Comparison of ENCODE assay signal across 8 cellular contexts in the genomic region with DNA sequence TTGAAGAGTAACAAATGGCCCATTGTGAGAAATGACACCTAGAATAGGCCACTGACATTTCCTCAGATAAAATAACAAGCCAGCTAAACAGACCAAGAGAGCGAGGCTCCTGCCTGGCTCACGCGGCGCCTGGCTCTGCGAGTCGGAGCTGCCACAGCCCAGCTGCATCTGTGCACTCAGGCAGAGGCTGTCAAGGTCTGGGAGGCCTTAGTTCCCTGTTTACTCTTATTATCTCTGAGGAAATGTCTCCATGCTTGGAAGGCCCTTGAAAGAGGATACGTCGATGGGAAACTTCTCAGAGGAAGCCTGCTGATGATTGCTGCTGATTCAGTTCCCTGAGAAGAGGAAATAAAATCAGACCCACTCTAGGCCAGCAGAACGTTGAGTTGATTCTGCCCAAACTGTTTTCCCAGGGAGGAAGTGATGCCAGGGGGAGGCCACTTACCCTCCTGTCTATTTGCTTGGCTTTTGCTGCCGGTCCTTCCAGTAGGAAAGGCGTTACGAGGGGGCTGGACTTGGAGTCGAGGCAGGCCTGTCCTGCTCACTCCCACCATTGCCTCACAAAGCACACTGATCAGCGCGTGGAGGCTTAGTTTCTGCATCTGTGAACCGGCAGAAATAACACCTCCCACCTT.
A peak's percentile ranks its signal among the peaks of the same experiment; 100 is the strongest.
DNase-seq lines count a peak whose midpoint lies in the region; ATAC-seq and TF ChIP-seq lines count a peak whose summit lies in the region.

No MANE protein-coding gene starts in this region.

- peaks cover 14% of the 10 kb centered on the region for H3K36me3 Mint-ChIP-seq in brain

- peaks cover 3% of the 10 kb centered on the region for H3K27me3 Mint-ChIP-seq in brain

- no peak for TF ChIP-seq CTCF in brain (conservative IDR thresholded peaks at IDR 0.05)

- DNase-seq in Kasumi-1 (lab: John Stamatoyannopoulos, UW), result peak; percentile 58 to 67
- DNase-seq in iris pigment epithelial cell (ENCODE audit: low read depth), result peak; percentile 57
- DNase-seq in retina, result peak; percentile 63
- no peak for DNase-seq in GM03348 (ENCODE audit: low spot score)
- no peak for DNase-seq in stimulated activated naive CD4-positive, alpha-beta T cell (lab: John Stamatoyannopoulos, UW)
- DNase-seq in stimulated activated CD4-positive, alpha-beta T cell treated with anti-CD3 and anti-CD28 coated beads, Interleukin-4, amount 100 ng/mL, for 24 hours, result no peak

- H3K4me3 Mint-ChIP-seq in brain, result no peak overlapping the region

- peak overlapping the region; percentile 33 to 72 (median 46) for H3K27ac Mint-ChIP-seq in brain

- no peaks in the 10 kb centered on the region for H3K9me3 Mint-ChIP-seq in brain

- H3K4me1 Mint-ChIP-seq in brain, result peaks cover 53% of the 10 kb centered on the region

- ATAC-seq in HG03159 (IDR thresholded peaks at IDR 0.05; ENCODE audit: unreplicated experiment), result no peak

Comparison
In these comparisons a context has a peak if more than half of its experiments do, and no peak if none do; other contexts are left out.
1. DNase-seq: peak in Kasumi-1 (2 of 2), iris pigment epithelial cell (single experiment) and retina (single experiment); none in GM03348 (single experiment), stimulated activated naive CD4-positive, alpha-beta T cell (0 of 6) and stimulated activated CD4-positive, alpha-beta T cell treated with anti-CD3 and anti-CD28 coated beads, Interleukin-4, amount 100 ng/mL, for 24 hours (single experiment).